8 cellular contexts compared by ENCODE assay signal in genomic region chr9:33158555-33159057, GRCh38. TPM values are rescaled to one million over a fixed set of nuclear protein-coding genes. Genes with fewer than 3 reads are reported as not detected.
DNase-seq lines count a peak whose midpoint lies in the region; ATAC-seq and TF ChIP-seq lines count a peak whose summit lies in the region.

No MANE protein-coding gene starts in this region.

- peaks cover 4 to 26% (median 22%) of the 10 kb centered on the region in 3 donors for H3K27me3 Mint-ChIP-seq in immature natural killer cell (ENCODE audit: low read depth in 3 of 3)

- no peak overlapping the region for H2AFZ ChIP-seq in SK-N-SH (ENCODE audit: low read depth)

- DNase-seq in SK-N-SH (no peak), Panc1 (ENCODE audit: low read depth, low spot score) (no peak), immature natural killer cell (peak in 1 of 3 donors; percentile 56), medulla oblongata (ENCODE audit: extremely low spot score) (no peak), kidney tubule cell (ENCODE audit: low spot score) (no peak), HAP-1 (ENCODE audit: low spot score in 2 of 2) (no peak)

- peaks cover 29% of the 10 kb centered on the region for H3F3A ChIP-seq in SK-N-SH (replicated peaks; ENCODE audit: insufficient read depth)

- H3K9me3 Mint-ChIP-seq in immature natural killer cell, result no peaks in the 10 kb centered on the region

- 66% methylated on average over 3 of the region's 3 CpGs for WGBS in SK-N-SH (ENCODE audit: low lambda C conversion rate)

- no peaks in the 10 kb centered on the region for H4K20me1 ChIP-seq in SK-N-SH (ENCODE audit: insufficient read depth)

- H3K27ac ChIP-seq in SK-N-SH (ENCODE audit: low read depth in 2 of 2, low read length in 1 of 2) (peak overlapping the region; percentile 94 to 96), Panc1 (ENCODE audit: low read length) (peak overlapping the region; percentile 52), temporal lobe (ENCODE audit: low read depth, low read length) (peak overlapping the region; percentile 61)

- peak overlapping the region; percentile 71 to 84 (median 78) for H3K4me3 Mint-ChIP-seq in immature natural killer cell

- H3K9me2 ChIP-seq in SK-N-SH, result no peaks in the 10 kb centered on the region

- H3K4me1 Mint-ChIP-seq in immature natural killer cell, result peaks cover 97 to 100% of the 10 kb centered on the region in 2 donors

- in situ Hi-C loops in Panc1 (cut with HindIII; ENCODE audit: low pct_unique_long_range_greater_than_20kb, low sequenced_read_pairs), result no loop called here
- in situ Hi-C loops in HAP-1 (cut with MboI; ENCODE audit: low sequenced_read_pairs), result no loop called here

- H3K27me3 ChIP-seq in SK-N-SH (ENCODE audit: insufficient read depth) (no peaks in the 10 kb centered on the region), Panc1 (ENCODE audit: control insufficient read depth, insufficient read depth, low read length) (no peaks in the 10 kb centered on the region), HAP-1 (ENCODE audit: low read depth) (no peaks in the 10 kb centered on the region)

- TF ChIP-seq CTCF in SK-N-SH (IDR thresholded peaks at IDR 0.05) (no peak), Panc1 (IDR thresholded peaks at IDR 0.05) (no peak)

- no peak for ATAC-seq in SK-N-SH treated with all-trans-retinoic acid at 6 μM for 48 hours
- ATAC-seq in Panc1, result no peak

- H3K36me3 Mint-ChIP-seq in immature natural killer cell, result no peaks in the 10 kb centered on the region

- no peak for TF ChIP-seq EP300 in SK-N-SH (IDR thresholded peaks at IDR 0.05; ENCODE audit: borderline replicate concordance in 1 of 2, low read depth in 1 of 2, low read length in 1 of 2)

- POLR2A ChIA-PET in SK-N-SH (lab: Yijun Ruan, JAX), result no interaction called here
- POLR2A ChIA-PET in Panc1 (lab: Charles Lee), result no interaction called here

- intact Hi-C loops in Panc1 (cut with micrococcal nuclease; ENCODE audit: unreplicated experiment), result no loop called here

- H3K27ac Mint-ChIP-seq in immature natural killer cell, result peak overlapping the region; percentile 96 to 99 (median 99)

- H3K4me2 ChIP-seq in SK-N-SH, result peak overlapping the region; percentile 70

- peaks cover 96% of the 10 kb centered on the region for H3K79me2 ChIP-seq in SK-N-SH (ENCODE audit: insufficient read depth)

- CTCF ChIA-PET in SK-N-SH (lab: Yijun Ruan, JAX) (interaction anchor here (1.9 to 2.0 kb wide), 2 partner anchors 12 to 68 kb away, joined by 6 to 7 read pairs; no protein-coding TSS in a partner anchor), Panc1 (lab: Charles Lee) (no interaction called here)

- H3K4me3 ChIP-seq in SK-N-SH (ENCODE audit: low read depth in 2 of 2, low read length in 1 of 2) (0 out of 4 replicates have a peak overlapping the region, but pooled peaks of 1 of the 2 experiments have one; percentile 30), Panc1 (ENCODE audit: low read depth in 2 of 2, low read length in 2 of 2) (no peak overlapping the region), HAP-1 (no peak overlapping the region)

- H3K9ac ChIP-seq in SK-N-SH, result peak overlapping the region; percentile 50; the same call in 1 of the 2 replicates

- no TSS peak for BruUV-seq in Panc1 (replicated peaks; lab: Mats Ljungman, UMichigan)

- H3K4me1 ChIP-seq in SK-N-SH (ENCODE audit: control insufficient read depth in 1 of 2, insufficient read depth in 2 of 2, low read depth in 1 of 2, low read length in 1 of 2) (peaks cover 59 to 60% of the 10 kb centered on the region in 2 experiments), Panc1 (ENCODE audit: control insufficient read depth, insufficient read depth, low read length) (peaks cover 76% of the 10 kb centered on the region), HAP-1 (peaks cover 44% of the 10 kb centered on the region)

- H3K36me3 ChIP-seq in SK-N-SH (replicated peaks in 1 of 2; ENCODE audit: control insufficient read depth in 1 of 2, insufficient read depth in 2 of 2, low read length in 1 of 2) (no peaks in the 10 kb centered on the region), Panc1 (ENCODE audit: control insufficient read depth, insufficient read depth, low read length) (no peaks in the 10 kb centered on the region), HAP-1 (replicated peaks) (no peaks in the 10 kb centered on the region)

- H3K9me3 ChIP-seq in SK-N-SH (no peaks in the 10 kb centered on the region), Panc1 (ENCODE audit: control insufficient read depth, insufficient read depth, low read depth, low read length) (no peaks in the 10 kb centered on the region), HAP-1 (no peaks in the 10 kb centered on the region)

- TF ChIP-seq RAD21 in SK-N-SH (IDR thresholded peaks at IDR 0.05; ENCODE audit: low read length), result no peak

TF ChIP-seq in SK-N-SH, 30 proteins besides CTCF, POLR2A, EP300 and RAD21:
- TF ChIP-seq NFIC (IDR thresholded peaks at IDR 0.05; ENCODE audit: borderline replicate concordance), result no peak

TF ChIP-seq in SK-N-SH treated with all-trans-retinoic acid at 6 μM for 48 hours, 23 proteins besides CTCF, POLR2A, EP300 and RAD21:
- TF ChIP-seq ZNF8 (CRISPR knock-in tag; IDR thresholded peaks at IDR 0.05), result no peak
- TF ChIP-seq ISL1 (CRISPR knock-in tag; IDR thresholded peaks at IDR 0.05), result no peak
- TF ChIP-seq GLIS3 (CRISPR knock-in tag; IDR thresholded peaks at IDR 0.05), result no peak
- TF ChIP-seq CSDC2 (CRISPR knock-in tag; IDR thresholded peaks at IDR 0.05), result no peak
- no peak for TF ChIP-seq RARB (CRISPR knock-in tag; IDR thresholded peaks at IDR 0.05)
- no peak for TF ChIP-seq ZNF70 (CRISPR knock-in tag; IDR thresholded peaks at IDR 0.05)
- no peak for TF ChIP-seq OSR1 (CRISPR knock-in tag; IDR thresholded peaks at IDR 0.05)
- no peak for TF ChIP-seq ESRRG (CRISPR knock-in tag; IDR thresholded peaks at IDR 0.05)
- no peak for TF ChIP-seq ZFP30 (CRISPR knock-in tag; IDR thresholded peaks at IDR 0.05)
- TF ChIP-seq BACH2 (CRISPR knock-in tag; IDR thresholded peaks at IDR 0.05; ENCODE audit: borderline replicate concordance), result no peak
- TF ChIP-seq SNAI2 (CRISPR knock-in tag; IDR thresholded peaks at IDR 0.05), result no peak
- no peak for TF ChIP-seq TCF4 (CRISPR knock-in tag; IDR thresholded peaks at IDR 0.05; ENCODE audit: borderline replicate concordance)
- TF ChIP-seq, protein P1, sequence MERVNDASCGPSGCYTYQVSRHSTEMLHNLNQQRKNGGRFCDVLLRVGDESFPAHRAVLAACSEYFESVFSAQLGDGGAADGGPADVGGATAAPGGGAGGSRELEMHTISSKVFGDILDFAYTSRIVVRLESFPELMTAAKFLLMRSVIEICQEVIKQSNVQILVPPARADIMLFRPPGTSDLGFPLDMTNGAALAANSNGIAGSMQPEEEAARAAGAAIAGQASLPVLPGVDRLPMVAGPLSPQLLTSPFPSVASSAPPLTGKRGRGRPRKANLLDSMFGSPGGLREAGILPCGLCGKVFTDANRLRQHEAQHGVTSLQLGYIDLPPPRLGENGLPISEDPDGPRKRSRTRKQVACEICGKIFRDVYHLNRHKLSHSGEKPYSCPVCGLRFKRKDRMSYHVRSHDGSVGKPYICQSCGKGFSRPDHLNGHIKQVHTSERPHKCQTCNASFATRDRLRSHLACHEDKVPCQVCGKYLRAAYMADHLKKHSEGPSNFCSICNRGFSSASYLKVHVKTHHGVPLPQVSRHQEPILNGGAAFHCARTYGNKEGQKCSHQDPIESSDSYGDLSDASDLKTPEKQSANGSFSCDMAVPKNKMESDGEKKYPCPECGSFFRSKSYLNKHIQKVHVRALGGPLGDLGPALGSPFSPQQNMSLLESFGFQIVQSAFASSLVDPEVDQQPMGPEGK (CRISPR knock-in tag; IDR thresholded peaks at IDR 0.05; ENCODE audit: borderline replicate concordance), result no peak
- TF ChIP-seq POU6F1 (CRISPR knock-in tag; IDR thresholded peaks at IDR 0.05; ENCODE audit: borderline replicate concordance, low read depth), result no peak
- no peak for TF ChIP-seq ARNTL (CRISPR knock-in tag; IDR thresholded peaks at IDR 0.05; ENCODE audit: borderline replicate concordance, low read depth)
- TF ChIP-seq ZNF565 (CRISPR knock-in tag; conservative IDR thresholded peaks at IDR 0.05; ENCODE audit: low read depth), result no peak
- TF ChIP-seq, protein P2, sequence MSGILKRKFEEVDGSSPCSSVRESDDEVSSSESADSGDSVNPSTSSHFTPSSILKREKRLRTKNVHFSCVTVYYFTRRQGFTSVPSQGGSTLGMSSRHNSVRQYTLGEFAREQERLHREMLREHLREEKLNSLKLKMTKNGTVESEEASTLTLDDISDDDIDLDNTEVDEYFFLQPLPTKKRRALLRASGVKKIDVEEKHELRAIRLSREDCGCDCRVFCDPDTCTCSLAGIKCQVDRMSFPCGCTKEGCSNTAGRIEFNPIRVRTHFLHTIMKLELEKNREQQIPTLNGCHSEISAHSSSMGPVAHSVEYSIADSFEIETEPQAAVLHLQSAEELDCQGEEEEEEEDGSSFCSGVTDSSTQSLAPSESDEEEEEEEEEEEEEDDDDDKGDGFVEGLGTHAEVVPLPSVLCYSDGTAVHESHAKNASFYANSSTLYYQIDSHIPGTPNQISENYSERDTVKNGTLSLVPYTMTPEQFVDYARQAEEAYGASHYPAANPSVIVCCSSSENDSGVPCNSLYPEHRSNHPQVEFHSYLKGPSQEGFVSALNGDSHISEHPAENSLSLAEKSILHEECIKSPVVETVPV (CRISPR knock-in tag; IDR thresholded peaks at IDR 0.05), result no peak
- TF ChIP-seq TOX (CRISPR knock-in tag; IDR thresholded peaks at IDR 0.05; ENCODE audit: borderline replicate concordance), result no peak
- TF ChIP-seq ZC3H10 (CRISPR knock-in tag; IDR thresholded peaks at IDR 0.05), result no peak

RNA-seq across cellular contexts. Expression of gene B4GALT1, which starts 8.5 kb away (rescaled TPM):
- polyA plus RNA-seq in SK-N-SH (2012; rRNA removed) (36.2 and 36.3 TPM in 2 replicates), immature natural killer cell (10 to 100 TPM; 21.7 to 49.2 (median 44.2) TPM)
- polyA plus RNA-seq in SK-N-SH (2012; cell fraction: cytosol; rRNA removed), result 31.2 and 34.8 TPM in 2 replicates
- 16.2 and 21.7 TPM in 2 replicates for polyA plus RNA-seq in SK-N-SH (2012; cell fraction: nucleus; rRNA removed)
- total RNA-seq in Panc1 (2021; ENCODE audit: unreplicated experiment) (57.4 TPM), temporal lobe (2.2 TPM)
- polyA plus RNA-seq in Panc1 (2012; ENCODE audit: insufficient read length), result 34.5 TPM

Comparison
In these comparisons a context has a peak if more than half of its experiments do, and no peak if none do; other contexts are left out.
1. RNA of gene B4GALT1, which starts 8.5 kb away (total RNA-seq): 57.4 TPM in Panc1 (single experiment); 2.2 TPM in temporal lobe (single experiment); every median in the first group is over 10 times any median in the second.
2. Peak in every context shown above with its lines, with median percentiles within 50 percentile points of each other: H3K27ac ChIP-seq.